1 cellular context compared by ENCODE assay signal in the genomic region with DNA sequence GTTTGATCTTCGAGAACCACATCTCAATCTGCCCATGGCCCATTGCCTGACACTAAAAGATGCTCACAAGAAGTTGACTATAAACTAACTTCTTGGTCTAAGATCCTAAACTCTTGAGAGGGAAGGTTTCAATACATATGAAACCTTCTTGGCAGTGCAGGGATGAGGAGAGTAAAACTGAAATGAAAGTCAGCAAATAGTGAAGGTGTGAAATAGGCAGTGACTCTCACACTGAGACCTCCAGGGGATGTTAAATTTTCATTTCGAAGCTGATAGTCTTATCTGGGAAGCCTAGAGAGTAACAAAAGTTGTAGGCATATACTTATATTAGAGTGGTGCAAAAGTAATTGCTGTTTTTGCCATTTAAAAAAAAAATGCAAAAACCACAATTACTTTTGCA.
TF ChIP-seq lines count a peak whose summit lies in the region.

No MANE protein-coding gene starts in this region.

TF ChIP-seq in H1, 55 proteins besides CTCF, POLR2A, EP300 and RAD21:
- no peak for TF ChIP-seq SP4 (IDR thresholded peaks at IDR 0.05; ENCODE audit: low read length)
- TF ChIP-seq SIN3A (conservative IDR thresholded peaks at IDR 0.05 in 1 of 2, IDR thresholded peaks at IDR 0.05 in 1 of 2; ENCODE audit: low read depth in 1 of 2, low read length in 2 of 2): no peak
- no peak for TF ChIP-seq CBX8 (IDR thresholded peaks at IDR 0.05; ENCODE audit: borderline replicate concordance, low read depth, low read length)
- TF ChIP-seq FOSL1 (IDR thresholded peaks at IDR 0.05; ENCODE audit: insufficient read depth, low read depth, low read length): no peak
- TF ChIP-seq TEAD4 (IDR thresholded peaks at IDR 0.05; ENCODE audit: low read depth, low read length): no peak
- TF ChIP-seq SP1 (IDR thresholded peaks at IDR 0.05; ENCODE audit: low read depth, low read length): no peak
- no peak for TF ChIP-seq TAF7 (optimal IDR thresholded peaks at IDR 0.05; ENCODE audit: borderline replicate concordance, low read depth, low read length)
- TF ChIP-seq SRF (IDR thresholded peaks at IDR 0.05; ENCODE audit: low read depth, low read length): no peak
- no peak for TF ChIP-seq YY1 (IDR thresholded peaks at IDR 0.05; ENCODE audit: low read depth, low read length)
- no peak for TF ChIP-seq HDAC2 (IDR thresholded peaks at IDR 0.05; ENCODE audit: borderline replicate concordance in 1 of 2, low read depth in 2 of 2, low read length in 2 of 2)
- no peak for TF ChIP-seq CHD1 (IDR thresholded peaks at IDR 0.05; ENCODE audit: low read depth, low read length)
- TF ChIP-seq CBX5 (IDR thresholded peaks at IDR 0.05; ENCODE audit: low read depth, low read length): no peak
- no peak for TF ChIP-seq HDAC6 (IDR thresholded peaks at IDR 0.05; ENCODE audit: low read depth, low read length)
- TF ChIP-seq POU5F1 (IDR thresholded peaks at IDR 0.05; ENCODE audit: low read depth, low read length): no peak
- TF ChIP-seq KDM1A (IDR thresholded peaks at IDR 0.05; ENCODE audit: borderline replicate concordance, low read length): no peak
TF ChIP-seq in H1: peak in this region for 0.
